13 cellular contexts compared by ENCODE assay signal in the genomic region with DNA sequence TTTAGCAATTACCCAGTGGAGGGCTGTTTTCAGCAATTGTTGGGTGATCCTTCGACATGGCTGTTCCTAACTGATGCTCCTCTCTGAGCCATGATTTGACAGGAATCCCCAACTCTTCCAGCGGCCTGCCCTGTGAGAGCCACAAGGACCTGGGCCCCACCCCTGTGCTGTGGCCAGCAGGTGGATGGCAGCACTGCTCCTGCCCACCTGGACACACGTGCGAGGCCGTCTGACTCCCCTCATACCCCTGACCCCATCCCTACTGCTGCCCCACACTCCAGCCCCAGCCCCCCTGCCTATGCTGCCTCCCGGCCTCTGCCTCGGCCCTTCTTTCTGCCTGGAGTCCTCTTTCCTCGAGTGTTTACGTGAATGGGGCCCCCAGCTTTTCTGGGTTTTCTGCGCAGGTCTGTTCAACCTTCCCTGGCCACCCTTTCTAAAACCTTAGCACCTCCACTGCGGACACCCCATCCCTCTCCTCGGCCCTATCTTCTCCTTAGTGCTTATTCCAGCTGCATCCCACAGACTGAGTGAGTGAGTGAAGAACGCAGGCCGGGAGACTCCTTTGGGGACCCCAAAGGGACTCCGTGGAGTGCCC.
"Had no signal": no experiment of that assay in that cellular context is flagged by ENCODE, and none has a peak within 500 bp of the region (broad histone marks: within the 10 kb centered on the region; RNA-seq: fewer than 3 reads in every experiment).

No MANE protein-coding gene starts in this region.

- H3K27me3 ChIP-seq: breast epithelium, foreskin keratinocyte had no signal

- H3K4me3 ChIP-seq: breast epithelium had no signal

- H3K27ac ChIP-seq: breast epithelium, foreskin keratinocyte had no signal

- H3K36me3 ChIP-seq: breast epithelium had no signal

- DNase-seq: activated CD4-positive, alpha-beta T cell treated with anti-CD3 and anti-CD28 coated beads, Interleukin-2, amount 50 U/mL, for 4 hours; activated gamma-delta T cell treated with Interleukin-2 at 50 U/mL for 16 hours; activated T-cell treated with anti-CD3 and anti-CD28 coated beads, Interleukin-2, amount 50 U/mL, for 4 hours; aorta; foreskin keratinocyte; stimulated activated CD4-positive, alpha-beta T cell treated with anti-CD3 and anti-CD28 coated beads, Interleukin-4, amount 100 ng/mL, for 1 hour; stimulated activated CD8-positive, alpha-beta memory T cell treated with anti-CD3 and anti-CD28 coated beads, Interleukin-4, amount 100 ng/mL, for 48 hours; stimulated activated naive CD8-positive, alpha-beta T cell treated with anti-CD3 and anti-CD28 coated beads, Interleukin-15, Interleukin-2, amounts not matched to agents 100 U/mL and 50 U/mL, for 24 hours had no signal

- H3K9me3 Mint-ChIP-seq: activated T-cell treated with anti-CD3 and anti-CD28 coated beads, Interleukin-2, amount 50 U/mL, for 4 hours; neural crest cell; T-helper 1 cell treated with Interleukin-12 subunit alpha and Interleukin-12 subunit beta and Interleukin-4 antibody, amounts not matched to agents 30 μg/mL and 1 μg/mL, for 36 hours had no signal

- H3K27ac Mint-ChIP-seq: T-helper 1 cell treated with Interleukin-12 subunit alpha and Interleukin-12 subunit beta and Interleukin-4 antibody, amounts not matched to agents 30 μg/mL and 1 μg/mL, for 36 hours had no signal

- H3K9me3 ChIP-seq: breast epithelium had no signal

- ATAC-seq: activated CD4-positive, CD25-positive, alpha-beta regulatory T cell treated with anti-CD3 and anti-CD28 coated beads, Interleukin-2, amount 50 U/mL, for 24 hours; activated T-cell treated with anti-CD3 and anti-CD28 coated beads, Interleukin-2, amount 50 U/mL, for 4 hours; foreskin keratinocyte; left lobe of liver; stimulated activated naive CD8-positive, alpha-beta T cell treated with anti-CD3 and anti-CD28 coated beads, Interleukin-15, Interleukin-2, amounts not matched to agents 100 U/mL and 50 U/mL, for 24 hours had no signal

- H3K4me1 ChIP-seq: breast epithelium, foreskin keratinocyte had no signal

- H3K4me3 Mint-ChIP-seq: activated T-cell treated with anti-CD3 and anti-CD28 coated beads, Interleukin-2, amount 50 U/mL, for 4 hours; neural crest cell; T-helper 1 cell treated with Interleukin-12 subunit alpha and Interleukin-12 subunit beta and Interleukin-4 antibody, amounts not matched to agents 30 μg/mL and 1 μg/mL, for 36 hours had no signal
